10 cellular contexts compared by ENCODE assay signal in the genomic region with DNA sequence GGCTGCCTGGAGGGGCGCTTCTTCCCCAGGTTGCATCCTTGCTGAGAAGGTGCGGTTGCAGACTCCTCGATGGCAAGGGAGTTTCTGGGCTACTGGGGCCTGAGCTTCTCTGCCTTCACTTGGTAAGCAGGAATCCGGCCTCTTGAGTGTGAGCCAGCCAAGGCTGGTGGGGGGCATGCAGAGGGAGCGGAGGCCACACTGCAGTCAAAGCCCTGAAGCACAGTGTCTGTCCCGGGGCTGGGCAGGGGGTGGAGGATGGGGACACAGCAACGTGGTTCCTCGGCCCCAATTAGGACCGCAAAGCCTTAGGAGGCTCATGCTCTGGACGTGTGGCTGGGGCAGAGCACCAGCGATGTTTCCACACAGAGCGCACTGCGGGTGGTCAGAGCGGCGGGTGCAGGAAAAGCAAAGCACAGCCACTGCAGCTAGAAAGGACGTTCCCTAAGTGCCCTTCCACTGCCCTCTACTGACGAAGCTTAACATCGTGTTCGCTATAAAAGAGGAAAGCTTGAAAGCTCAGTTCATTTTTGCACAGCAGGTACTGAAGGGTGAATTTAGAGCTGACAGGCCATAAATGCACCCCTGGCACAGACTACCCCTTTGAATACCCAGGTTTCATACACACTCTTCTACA.
DNase-seq lines count a peak whose midpoint lies in the region; ATAC-seq and TF ChIP-seq lines count a peak whose summit lies in the region.
"Had no signal": no experiment of that assay in that cellular context is flagged by ENCODE, and none has a peak within 500 bp of the region (broad histone marks: within the 10 kb centered on the region; RNA-seq: fewer than 3 reads in every experiment).

No MANE protein-coding gene starts in this region.

- DNase-seq in NCI-H82 (lab: John Stamatoyannopoulos, UW) = peak; percentile 35
- DNase-seq in NCI-H82 treated with DMSO at 0.1 percent for 48 hours (lab: John Stamatoyannopoulos, UW; ENCODE audit: unreplicated experiment) = no peak
- DNase-seq in LNCaP clone FGC (ENCODE audit: low read depth) = no peak
- peak; percentile 22 for DNase-seq in SK-N-DZ (ENCODE audit: low spot score)
- DNase-seq in neural progenitor cell (ENCODE audit: low spot score) = peak; percentile 33
- DNase-seq in esophagus muscularis mucosa (ENCODE audit: extremely low spot score) = no peak
- no peak for DNase-seq in activated T-cell treated with anti-CD3 and anti-CD28 coated beads for 4 hours
- DNase-seq: activated gamma-delta T cell had no signal

- peaks cover 2% of the 10 kb centered on the region for H3K27me3 Mint-ChIP-seq in neural progenitor cell (ENCODE audit: insufficient read depth, low read depth)

- no peak for TF ChIP-seq POLR2A in esophagus muscularis mucosa (IDR thresholded peaks at IDR 0.05; ENCODE audit: low read depth)

- intact Hi-C loops in esophagus muscularis mucosa (cut with DNase I) = no loop called here

- H3K27me3 ChIP-seq in neural progenitor cell (no peaks in the 10 kb centered on the region), esophagus muscularis mucosa (peaks cover 0 to 18% (median 0%) of the 10 kb centered on the region in 4 donors)
- H3K27me3 ChIP-seq: tibial nerve had no signal

- H3K4me3 ChIP-seq in LNCaP clone FGC (ENCODE audit: low read depth, low read length) (no peak overlapping the region), neural progenitor cell (no peak overlapping the region), esophagus muscularis mucosa (no peak overlapping the region)
- H3K4me3 ChIP-seq: tibial nerve had no signal

- H3K27ac Mint-ChIP-seq in neural progenitor cell = no peak overlapping the region

- no peaks in the 10 kb centered on the region for H3K36me3 ChIP-seq in neural progenitor cell
- H3K36me3 ChIP-seq in esophagus muscularis mucosa = no peaks in the 10 kb centered on the region
- H3K36me3 ChIP-seq: tibial nerve had no signal

- H3K9me3 ChIP-seq in neural progenitor cell (ENCODE audit: low read depth) (no peaks in the 10 kb centered on the region), esophagus muscularis mucosa (peaks cover 0 to 10% (median 2%) of the 10 kb centered on the region in 4 donors)

- no peaks in the 10 kb centered on the region for H3F3A ChIP-seq in neural progenitor cell (ENCODE audit: low read depth)

- H3K4me3 Mint-ChIP-seq in neural progenitor cell = no peak overlapping the region

- H3K36me3 Mint-ChIP-seq in neural progenitor cell = no peaks in the 10 kb centered on the region

- WGBS in esophagus muscularis mucosa = 79% methylated on average over 15 of the region's 19 CpGs

- peaks cover 4% of the 10 kb centered on the region for H3K9me3 Mint-ChIP-seq in neural progenitor cell

- H3K4me2 ChIP-seq in neural progenitor cell = no peak overlapping the region

- H3K27ac ChIP-seq in neural progenitor cell = no peak overlapping the region
- no peak overlapping the region for H3K27ac ChIP-seq in esophagus muscularis mucosa (replicated peaks in 1 of 4)
- H3K27ac ChIP-seq: tibial nerve had no signal

- no peaks in the 10 kb centered on the region for H3K4me1 Mint-ChIP-seq in neural progenitor cell

- no peak for ATAC-seq in GM21576 (IDR thresholded peaks at IDR 0.05; ENCODE audit: unreplicated experiment)

- H3K9ac ChIP-seq in neural progenitor cell = no peak overlapping the region

- no peaks in the 10 kb centered on the region for H4K20me1 ChIP-seq in neural progenitor cell (ENCODE audit: low read depth)

- TF ChIP-seq EP300 in esophagus muscularis mucosa (IDR thresholded peaks at IDR 0.05) = no peak

- H3K4me1 ChIP-seq in neural progenitor cell (peaks cover 3% of the 10 kb centered on the region), esophagus muscularis mucosa (no peaks in the 10 kb centered on the region)
- H3K4me1 ChIP-seq: tibial nerve had no signal

- TF ChIP-seq CTCF in LNCaP clone FGC (IDR thresholded peaks at IDR 0.05; ENCODE audit: control insufficient read depth, extremely low read depth, insufficient read depth) (peak; percentile 53), neural progenitor cell (IDR thresholded peaks at IDR 0.05) (no peak), esophagus muscularis mucosa (IDR thresholded peaks at IDR 0.05) (no peak)

- no peaks in the 10 kb centered on the region for H3K79me2 ChIP-seq in neural progenitor cell (ENCODE audit: low read depth)

- H2AFZ ChIP-seq in neural progenitor cell (replicated peaks) = no peak overlapping the region

Comparison
In these comparisons a context has a peak if more than half of its experiments do, and no peak if none do; other contexts are left out.
1. DNase-seq: peak in NCI-H82 (single experiment), SK-N-DZ (single experiment) and neural progenitor cell (single experiment); none in NCI-H82 treated with DMSO at 0.1 percent for 48 hours (single experiment), LNCaP clone FGC (single experiment), esophagus muscularis mucosa (single experiment) and activated T-cell treated with anti-CD3 and anti-CD28 coated beads for 4 hours (single experiment).